Comparison of ENCODE assay signal across 25 cellular contexts in genomic region chr4:142035556-142035955, GRCh38.
DNase-seq lines count a peak whose midpoint lies in the region; ATAC-seq, FAIRE-seq and TF ChIP-seq lines count a peak whose summit lies in the region.
"Had no signal": no experiment of that assay in that cellular context is flagged by ENCODE, and none has a peak within 500 bp of the region (broad histone marks: within the 10 kb centered on the region; RNA-seq: fewer than 3 reads in every experiment).

No MANE protein-coding gene starts in this region.

- no peak overlapping the region for H3K27ac ChIP-seq in CD4-positive, alpha-beta T cell (ENCODE audit: low read depth, low read length)
- H3K27ac ChIP-seq in astrocyte (ENCODE audit: low read depth, low read length) (no peak overlapping the region), left ventricle myocardium inferior (replicated peaks) (no peak overlapping the region), spleen (no peak overlapping the region)
- no peak overlapping the region for H3K27ac ChIP-seq in naive thymus-derived CD4-positive, alpha-beta T cell (ENCODE audit: low read depth, low read length)
- H3K27ac ChIP-seq: C4-2B, Peyer's patch had no signal

- TF ChIP-seq POLR2A in spleen (IDR thresholded peaks at IDR 0.05): no peak

- H3K36me3 ChIP-seq in astrocyte (ENCODE audit: insufficient read depth, low read length) (no peaks in the 10 kb centered on the region), left ventricle myocardium inferior (no peaks in the 10 kb centered on the region), spleen (no peaks in the 10 kb centered on the region)
- peaks cover 0 to 16% (median 0%) of the 10 kb centered on the region in 3 experiments for H3K36me3 ChIP-seq in naive thymus-derived CD4-positive, alpha-beta T cell (ENCODE audit: control insufficient read depth in 2 of 3, insufficient read depth in 3 of 3, low read length in 3 of 3)
- H3K36me3 ChIP-seq: Peyer's patch had no signal

- H3K27me3 Mint-ChIP-seq in CD4-positive, alpha-beta T cell: no peaks in the 10 kb centered on the region
- H3K27me3 Mint-ChIP-seq in astrocyte (ENCODE audit: low read depth, unreplicated experiment) (no peaks in the 10 kb centered on the region), nephron progenitor cell (ENCODE audit: low read depth, poor library complexity) (peaks cover 9% of the 10 kb centered on the region)
- H3K27me3 Mint-ChIP-seq in naive thymus-derived CD4-positive, alpha-beta T cell: no peaks in the 10 kb centered on the region

- no peaks in the 10 kb centered on the region for H3K79me2 ChIP-seq in astrocyte (ENCODE audit: insufficient read depth, low read length)

- no peaks in the 10 kb centered on the region for H3K27me3 ChIP-seq in CD4-positive, alpha-beta T cell (ENCODE audit: control insufficient read depth, insufficient read depth, low read length)
- H3K27me3 ChIP-seq in astrocyte (ENCODE audit: insufficient read depth, low read length) (no peaks in the 10 kb centered on the region), left ventricle myocardium inferior (ENCODE audit: low read depth) (no peaks in the 10 kb centered on the region), spleen (replicated peaks in 1 of 7) (no peaks in the 10 kb centered on the region)
- no peaks in the 10 kb centered on the region for H3K27me3 ChIP-seq in naive thymus-derived CD4-positive, alpha-beta T cell (ENCODE audit: control insufficient read depth in 2 of 2, insufficient read depth in 2 of 2, low read length in 2 of 2)
- H3K27me3 ChIP-seq: Peyer's patch had no signal

- H3K4me3 Mint-ChIP-seq in CD4-positive, alpha-beta T cell: no peak overlapping the region
- H3K4me3 Mint-ChIP-seq in astrocyte (ENCODE audit: unreplicated experiment) (no peak overlapping the region), nephron progenitor cell (no peak overlapping the region)
- no peak overlapping the region for H3K4me3 Mint-ChIP-seq in naive thymus-derived CD4-positive, alpha-beta T cell
- H3K4me3 Mint-ChIP-seq: H9 had no signal

- peaks cover 61% of the 10 kb centered on the region for H3K36me3 Mint-ChIP-seq in CD4-positive, alpha-beta T cell (ENCODE audit: low read depth)
- no peaks in the 10 kb centered on the region for H3K36me3 Mint-ChIP-seq in astrocyte (ENCODE audit: low read depth, unreplicated experiment)
- H3K36me3 Mint-ChIP-seq in naive thymus-derived CD4-positive, alpha-beta T cell: peaks cover 0 to 41% (median 18%) of the 10 kb centered on the region in 5 donors
- no peaks in the 10 kb centered on the region for H3K36me3 Mint-ChIP-seq in nephron progenitor cell (ENCODE audit: low read depth)

- no peak overlapping the region for H2AFZ ChIP-seq in astrocyte (ENCODE audit: low read depth, low read length)

- H3K4me3 ChIP-seq in astrocyte (ENCODE audit: insufficient read depth, low read depth, low read length) (no peak overlapping the region), left ventricle myocardium inferior (no peak overlapping the region), spleen (no peak overlapping the region)
- H3K4me3 ChIP-seq in naive thymus-derived CD4-positive, alpha-beta T cell (ENCODE audit: low read length): no peak overlapping the region
- H3K4me3 ChIP-seq: Peyer's patch had no signal

- H3K4me1 ChIP-seq in astrocyte (ENCODE audit: insufficient read depth, low read length): peaks cover 7% of the 10 kb centered on the region
- no peaks in the 10 kb centered on the region for H3K4me1 ChIP-seq in naive thymus-derived CD4-positive, alpha-beta T cell (ENCODE audit: control insufficient read depth in 2 of 2, insufficient read depth in 2 of 2, low read length in 2 of 2)
- peaks cover 6% of the 10 kb centered on the region for H3K4me1 ChIP-seq in left ventricle myocardium inferior
- no peaks in the 10 kb centered on the region for H3K4me1 ChIP-seq in spleen
- H3K4me1 ChIP-seq: Peyer's patch had no signal

- peak overlapping the region; percentile 6 for H3K27ac Mint-ChIP-seq in CD4-positive, alpha-beta T cell
- H3K27ac Mint-ChIP-seq in astrocyte (ENCODE audit: unreplicated experiment): no peak overlapping the region
- peak overlapping the region in 5 of 9 donors; percentile 17 to 80 (median 47) for H3K27ac Mint-ChIP-seq in naive thymus-derived CD4-positive, alpha-beta T cell
- no peak overlapping the region for H3K27ac Mint-ChIP-seq in nephron progenitor cell
- H3K27ac Mint-ChIP-seq: H9 had no signal

- H4K20me1 ChIP-seq in astrocyte (ENCODE audit: insufficient read depth, low read length): no peaks in the 10 kb centered on the region

- no peak for ATAC-seq in CD4-positive, alpha-beta T cell (ENCODE audit: poor library complexity)
- no peak for ATAC-seq in naive thymus-derived CD4-positive, alpha-beta T cell
- ATAC-seq: SK-N-SH treated with all-trans-retinoic acid at 6 μM for 48 hours had no signal

- POLR2A ChIA-PET in CD4-positive, alpha-beta T cell (lab: Charles Lee): no interaction called here
- POLR2A ChIA-PET in naive thymus-derived CD4-positive, alpha-beta T cell (lab: Charles Lee): no interaction called here

- peaks cover 31% of the 10 kb centered on the region for H3K4me1 Mint-ChIP-seq in CD4-positive, alpha-beta T cell (ENCODE audit: low read depth)
- H3K4me1 Mint-ChIP-seq in astrocyte (ENCODE audit: low read depth, unreplicated experiment): peaks cover 8% of the 10 kb centered on the region
- peaks cover 12 to 28% (median 17%) of the 10 kb centered on the region in 7 donors for H3K4me1 Mint-ChIP-seq in naive thymus-derived CD4-positive, alpha-beta T cell
- H3K4me1 Mint-ChIP-seq in nephron progenitor cell: no peaks in the 10 kb centered on the region
- H3K4me1 Mint-ChIP-seq: H9 had no signal

- H3K9me3 Mint-ChIP-seq in CD4-positive, alpha-beta T cell: no peaks in the 10 kb centered on the region
- H3K9me3 Mint-ChIP-seq in astrocyte (ENCODE audit: unreplicated experiment) (peaks cover 2% of the 10 kb centered on the region), nephron progenitor cell (no peaks in the 10 kb centered on the region)
- H3K9me3 Mint-ChIP-seq in naive thymus-derived CD4-positive, alpha-beta T cell: no peaks in the 10 kb centered on the region
- H3K9me3 Mint-ChIP-seq: H9 had no signal

- no peaks in the 10 kb centered on the region for H3K9me3 ChIP-seq in CD4-positive, alpha-beta T cell (ENCODE audit: control insufficient read depth, low read length)
- H3K9me3 ChIP-seq in astrocyte (ENCODE audit: insufficient read depth, low read depth, low read length): no peaks in the 10 kb centered on the region
- no peaks in the 10 kb centered on the region for H3K9me3 ChIP-seq in naive thymus-derived CD4-positive, alpha-beta T cell (ENCODE audit: control insufficient read depth in 2 of 3, low read length in 3 of 3)
- no peaks in the 10 kb centered on the region for H3K9me3 ChIP-seq in left ventricle myocardium inferior (replicated peaks)
- H3K9me3 ChIP-seq in spleen: no peaks in the 10 kb centered on the region
- H3K9me3 ChIP-seq: Peyer's patch had no signal

- TF ChIP-seq CTCF in CD4-positive, alpha-beta T cell (IDR thresholded peaks at IDR 0.05): no peak
- TF ChIP-seq CTCF in astrocyte (IDR thresholded peaks at IDR 0.05; ENCODE audit: insufficient read depth, low read depth, low read length): no peak
- no peak for TF ChIP-seq CTCF in nephron progenitor cell (IDR thresholded peaks at IDR 0.05)
- no peak for TF ChIP-seq CTCF in left ventricle myocardium inferior (IDR thresholded peaks at IDR 0.05; ENCODE audit: borderline replicate concordance)
- no peak for TF ChIP-seq CTCF in spleen (IDR thresholded peaks at IDR 0.05 in 8 of 11, conservative IDR thresholded peaks at IDR 0.05 in 3 of 11)

- DNase-seq in CD4-positive, alpha-beta T cell: no peak
- DNase-seq in HCEC 1CT (peak; percentile 30), astrocyte (ENCODE audit: low read depth) (peak; percentile 33), activated gamma-delta T cell (lab: John Stamatoyannopoulos, UW) (no peak), nephron progenitor cell (no peak), left ventricle myocardium inferior (no peak), spleen (no peak)
- DNase-seq in naive thymus-derived CD4-positive, alpha-beta T cell: no peak
- DNase-seq: AML-193, DMS53, EL, GF-D8, H9, KG1, NCI-H1092 treated with DMSO at 0.1 percent for 48 hours, NCI-H1436 treated with DMSO at 0.1 percent for 48 hours, NCI-H1930, NCI-H2171, NCI-H345, NCI-H524, NCI-H82, Peyer's patch had no signal

- no peak overlapping the region for H3K4me2 ChIP-seq in astrocyte (ENCODE audit: low read length)

- no peak overlapping the region for H3K9ac ChIP-seq in astrocyte (ENCODE audit: low read length)

- FAIRE-seq in astrocyte (lab: Jason Lieb, UNC): no peak
- FAIRE-seq: D721Med had no signal

- CTCF ChIA-PET in CD4-positive, alpha-beta T cell (lab: Charles Lee): no interaction called here
- CTCF ChIA-PET in naive thymus-derived CD4-positive, alpha-beta T cell (lab: Charles Lee): no interaction called here

- intact Hi-C loops in CD4-positive, alpha-beta T cell (cut with DNase I, micrococcal nuclease): no loop called here
- intact Hi-C loops in naive thymus-derived CD4-positive, alpha-beta T cell (cut with micrococcal nuclease): no loop called here
- intact Hi-C loops in left ventricle myocardium inferior (cut with micrococcal nuclease) (no loop called here), spleen (cut with DNase I; ENCODE audit: low total_unique reads) (no loop called here)

Comparison
In these comparisons a context has a peak if more than half of its experiments do, and no peak if none do; other contexts are left out.
1. DNase-seq: peak in HCEC 1CT (single experiment) and astrocyte (single experiment); none in CD4-positive, alpha-beta T cell (0 of 10), naive thymus-derived CD4-positive, alpha-beta T cell (0 of 9), activated gamma-delta T cell (single experiment), nephron progenitor cell (single experiment), left ventricle myocardium inferior (single experiment) and spleen (single experiment).
2. H3K27ac Mint-ChIP-seq: peak in CD4-positive, alpha-beta T cell (single experiment) and naive thymus-derived CD4-positive, alpha-beta T cell (5 of 9); none in astrocyte (single experiment) and nephron progenitor cell (single experiment).